10 cellular contexts compared by ENCODE assay signal in the genomic region with DNA sequence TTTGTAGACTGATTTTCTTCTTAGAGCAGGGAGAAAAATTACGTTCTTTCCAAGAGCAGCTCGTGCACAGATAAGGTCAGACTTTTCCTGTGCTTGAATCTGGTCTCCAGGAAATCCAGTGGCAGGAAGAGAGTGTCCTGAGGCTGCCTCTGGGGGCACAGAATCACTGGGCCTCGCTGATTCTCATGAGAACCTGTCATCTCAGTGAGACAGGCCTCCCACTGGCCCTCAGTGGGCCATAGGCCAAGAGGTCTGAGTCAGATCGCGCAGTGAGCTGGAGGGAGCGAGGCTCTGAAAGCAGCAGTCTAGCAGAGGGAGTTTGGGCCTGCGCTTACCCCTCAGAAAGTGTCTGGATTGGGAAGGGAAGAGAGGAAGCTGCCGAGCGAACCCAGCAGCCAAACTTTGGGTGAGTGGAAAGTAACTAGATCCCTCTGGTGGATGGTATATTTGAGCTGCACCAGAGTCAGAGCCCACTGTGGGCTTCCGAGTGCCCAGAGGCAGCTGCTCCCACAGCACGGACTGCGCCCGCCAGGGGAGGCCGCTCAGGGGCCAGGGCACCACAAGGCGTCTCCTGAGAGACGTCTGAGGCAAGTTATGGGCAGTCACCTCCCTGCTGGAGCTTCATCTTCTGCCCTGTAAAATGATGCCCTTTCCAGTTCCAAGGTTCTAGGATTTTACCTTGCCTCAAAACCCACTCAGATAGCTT. TPM values are rescaled to one million over a fixed set of nuclear protein-coding genes. Genes with fewer than 3 reads are reported as not detected.
A peak's percentile ranks its signal among the peaks of the same experiment; 100 is the strongest.
DNase-seq lines count a peak whose midpoint lies in the region; ATAC-seq, FAIRE-seq and TF ChIP-seq lines count a peak whose summit lies in the region.
"Had no signal": no experiment of that assay in that cellular context is flagged by ENCODE, and none has a peak within 500 bp of the region (broad histone marks: within the 10 kb centered on the region; RNA-seq: fewer than 3 reads in every experiment).

No MANE protein-coding gene starts in this region.

- no peak overlapping the region for H3K9ac ChIP-seq in endodermal cell (ENCODE audit: extremely low read depth, low read length, poor library complexity, severe bottlenecking)

- peaks cover 20% of the 10 kb centered on the region for H3K27me3 Mint-ChIP-seq in IgD-negative memory B cell
- peaks cover 43% of the 10 kb centered on the region for H3K27me3 Mint-ChIP-seq in endodermal cell (ENCODE audit: insufficient read depth)
- peaks cover 32% of the 10 kb centered on the region for H3K27me3 Mint-ChIP-seq in CD4-positive, alpha-beta T cell

- ATAC-seq in A549 (peak; percentile 48 to 74), right lobe of liver (peak; percentile 1 to 45 (median 28)), GM19351 (IDR thresholded peaks at IDR 0.05; ENCODE audit: unreplicated experiment) (no peak), GM19035 (IDR thresholded peaks at IDR 0.05; ENCODE audit: unreplicated experiment) (no peak)
- no peak for ATAC-seq in CD4-positive, alpha-beta T cell (ENCODE audit: poor library complexity)

- no peak for FAIRE-seq in A549 (lab: Jason Lieb, UNC)

- no peak for TF ChIP-seq EP300 in A549 (IDR thresholded peaks at IDR 0.05)

- DNase-seq in A549 (ENCODE audit: low read depth in 1 of 2, low spot score in 1 of 2) (no peak), endodermal cell (peak; percentile 51), right lobe of liver (peak in 1 of 3 donors; percentile 61)
- DNase-seq in CD4-positive, alpha-beta T cell, result no peak
- no peak for DNase-seq in stimulated activated CD4-positive, alpha-beta T cell treated with anti-CD3 and anti-CD28 coated beads, Interleukin-2, amount 100 ng/mL, for 48 hours
- DNase-seq: NCI-H1436 treated with DMSO at 0.1 percent for 48 hours had no signal

- no peak for TF ChIP-seq POLR2A in A549 (IDR thresholded peaks at IDR 0.05; ENCODE audit: low read length)
- no peak for TF ChIP-seq POLR2A in right lobe of liver (IDR thresholded peaks at IDR 0.05)

- H3K9me3 ChIP-seq in A549 (no peaks in the 10 kb centered on the region), endodermal cell (ENCODE audit: control insufficient read depth, low read length) (no peaks in the 10 kb centered on the region), right lobe of liver (no peaks in the 10 kb centered on the region)
- no peaks in the 10 kb centered on the region for H3K9me3 ChIP-seq in CD4-positive, alpha-beta T cell (ENCODE audit: control insufficient read depth, low read length)

- H3K9me3 Mint-ChIP-seq in IgD-negative memory B cell, result no peaks in the 10 kb centered on the region
- H3K9me3 Mint-ChIP-seq in endodermal cell, result peaks cover 11% of the 10 kb centered on the region
- no peaks in the 10 kb centered on the region for H3K9me3 Mint-ChIP-seq in CD4-positive, alpha-beta T cell

- POLR2A ChIA-PET in A549 (lab: Yijun Ruan, JAX), result interaction anchor here (1.3 to 1.7 kb wide), 2 partner anchors 148 to 228 kb away, joined by 6 to 7 read pairs; a partner anchor contains a TSS
- POLR2A ChIA-PET in CD4-positive, alpha-beta T cell (lab: Charles Lee), result interaction anchor here (0.9 kb wide), 1 partner anchor 9 kb away, joined by 3 read pairs; no protein-coding TSS in a partner anchor

- peak overlapping the region; percentile 40; the same call in 1 of the 3 replicates for H3K4me2 ChIP-seq in A549

- CTCF ChIA-PET in A549 (lab: Yijun Ruan, JAX), result interaction anchor here (1.0 to 10.3 kb wide), 12 partner anchors 10 to 442 kb away, joined by 3 to 191 read pairs (median 5); a partner anchor contains a TSS
- CTCF ChIA-PET in CD4-positive, alpha-beta T cell (lab: Charles Lee), result interaction anchor here (2.6 kb wide), 1 partner anchor 14 kb away, joined by 8 read pairs; no protein-coding TSS in a partner anchor

- H3K27ac Mint-ChIP-seq in IgD-negative memory B cell (peak overlapping the region; percentile 32 to 97 (median 85)), endodermal cell (peak overlapping the region; percentile 48)
- H3K27ac Mint-ChIP-seq in CD4-positive, alpha-beta T cell, result no peak overlapping the region

- H3K4me1 Mint-ChIP-seq in IgD-negative memory B cell, result peaks cover 31 to 51% (median 44%) of the 10 kb centered on the region in 3 donors
- H3K4me1 Mint-ChIP-seq in endodermal cell, result peaks cover 9% of the 10 kb centered on the region
- peaks cover 3% of the 10 kb centered on the region for H3K4me1 Mint-ChIP-seq in CD4-positive, alpha-beta T cell (ENCODE audit: low read depth)

- peaks cover 21% of the 10 kb centered on the region for H3K4me1 ChIP-seq in A549
- H3K4me1 ChIP-seq in endodermal cell (ENCODE audit: control insufficient read depth, insufficient read depth, low read length), result no peaks in the 10 kb centered on the region
- peaks cover 0 to 30% (median 14%) of the 10 kb centered on the region in 4 donors for H3K4me1 ChIP-seq in right lobe of liver

- H3K4me3 ChIP-seq in A549, result no peak overlapping the region
- no peak overlapping the region for H3K4me3 ChIP-seq in endodermal cell (ENCODE audit: low read length)
- H3K4me3 ChIP-seq in right lobe of liver, result no peak overlapping the region

- H3K36me3 Mint-ChIP-seq in IgD-negative memory B cell (peaks cover 1% of the 10 kb centered on the region), endodermal cell (ENCODE audit: low read depth) (no peaks in the 10 kb centered on the region)
- H3K36me3 Mint-ChIP-seq in CD4-positive, alpha-beta T cell (ENCODE audit: low read depth), result no peaks in the 10 kb centered on the region

- H3K27ac ChIP-seq in A549 (peak overlapping the region; percentile 12 to 55; a peak in 3 of 6 replicates), endodermal cell (ENCODE audit: low read depth, low read length) (no peak overlapping the region), right lobe of liver (peak overlapping the region; percentile 83 to 99 (median 97))
- no peak overlapping the region for H3K27ac ChIP-seq in CD4-positive, alpha-beta T cell (ENCODE audit: low read depth, low read length)
- H3K27ac ChIP-seq: C4-2B had no signal

- no peak for TF ChIP-seq RAD21 in A549 (conservative IDR thresholded peaks at IDR 0.05 in 1 of 2, IDR thresholded peaks at IDR 0.05 in 1 of 2)

- WGBS in A549 (ENCODE audit: missing lambda C conversion rate), result 56% methylated on average over 16 of the region's 16 CpGs
- WGBS in endodermal cell (ENCODE audit: insufficient coverage in 1 of 2, insufficient read length in 1 of 2), 2 experiments, result 69 to 72% methylated on average over 10 to 16 of the region's 16 CpGs
- 53% methylated on average over 5 of the region's 16 CpGs for WGBS in right lobe of liver (ENCODE audit: insufficient coverage, low coverage, low lambda C conversion rate, missing lambda C conversion rate)

- TF ChIP-seq CTCF in A549 (IDR thresholded peaks at IDR 0.05) (no peak), endodermal cell (conservative IDR thresholded peaks at IDR 0.05) (no peak), right lobe of liver (IDR thresholded peaks at IDR 0.05) (no peak)
- TF ChIP-seq CTCF in CD4-positive, alpha-beta T cell (IDR thresholded peaks at IDR 0.05), result no peak

- intact Hi-C loops in right lobe of liver (cut with DNase I), result no loop called here
- intact Hi-C loops in CD4-positive, alpha-beta T cell (cut with DNase I, micrococcal nuclease), result no loop called here

- H3K27me3 ChIP-seq in endodermal cell (ENCODE audit: control insufficient read depth, insufficient read depth, low read length, poor library complexity, severe bottlenecking) (peaks cover 49% of the 10 kb centered on the region), right lobe of liver (no peaks in the 10 kb centered on the region)
- peaks cover 29% of the 10 kb centered on the region for H3K27me3 ChIP-seq in CD4-positive, alpha-beta T cell (ENCODE audit: control insufficient read depth, insufficient read depth, low read length)

- H3K4me3 Mint-ChIP-seq in IgD-negative memory B cell (peak overlapping the region in 3 of 4 donors; percentile 64 to 96 (median 67)), endodermal cell (no peak overlapping the region)
- H3K4me3 Mint-ChIP-seq in CD4-positive, alpha-beta T cell, result no peak overlapping the region

- no peaks in the 10 kb centered on the region for H3K36me3 ChIP-seq in endodermal cell (ENCODE audit: control insufficient read depth, insufficient read depth, low read length)
- peaks cover 0 to 1% (median 0%) of the 10 kb centered on the region in 4 donors for H3K36me3 ChIP-seq in right lobe of liver

TF ChIP-seq in A549, 52 proteins besides CTCF, POLR2A, EP300 and RAD21:
- TF ChIP-seq CEBPB (IDR thresholded peaks at IDR 0.05) (no peak), HOXB5 (CRISPR knock-in tag; IDR thresholded peaks at IDR 0.05) (no peak), NR3C1 (IDR thresholded peaks at IDR 0.05) (no peak), MYC (IDR thresholded peaks at IDR 0.05; ENCODE audit: borderline replicate concordance, low read length) (no peak), RNF2 (IDR thresholded peaks at IDR 0.05; ENCODE audit: borderline replicate concordance, low read depth) (no peak)
- TF ChIP-seq, protein P1, sequence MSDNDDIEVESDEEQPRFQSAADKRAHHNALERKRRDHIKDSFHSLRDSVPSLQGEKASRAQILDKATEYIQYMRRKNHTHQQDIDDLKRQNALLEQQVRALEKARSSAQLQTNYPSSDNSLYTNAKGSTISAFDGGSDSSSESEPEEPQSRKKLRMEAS (IDR thresholded peaks at IDR 0.05), result no peak

RNA-seq across cellular contexts. Expression of a gene that starts 8.2 kb away (rescaled TPM):
- 0.05 and 0.09 TPM in 2 replicates for polyA plus RNA-seq in A549 (2011; rRNA removed)
- polyA plus RNA-seq in A549 (2012; cell fraction: cytosol; rRNA removed), result 0.01 and 0.04 TPM in 2 replicates
- polyA plus RNA-seq in A549 (2012; cell fraction: nucleus; rRNA removed), result 0.02 and 0.07 TPM in 2 replicates
- polyA plus RNA-seq in A549 (2017; fragmentation: RNase III; extraction: RNeasy Plus Mini Kit Qiagen cat#74134 plus additional on column Dnase treatment), result 0.03 TPM in 3 replicates
- 0.17 and 0.19 TPM in 2 replicates for polyA minus RNA-seq in A549 (2011; rRNA and poly(A)+ RNA removed)
- polyA plus RNA-seq in IgD-negative memory B cell, result 0.74 TPM
- total RNA-seq in endodermal cell, result under 1 TPM; 0.07 to 0.09 TPM
- 9.4 TPM for polyA plus RNA-seq in endodermal cell (2013, experiment 1 of 2)
- 8.1 TPM for polyA plus RNA-seq in endodermal cell (2013, experiment 2 of 2)
- total RNA-seq in right lobe of liver, result 1 to 10 TPM in 5 of 6 experiments, under 1 TPM in 1; 0.95 to 5.0 (median 2.9) TPM
- total RNA-seq in CD4-positive, alpha-beta T cell, result under 1 TPM; 0.05 to 0.14 TPM

RNA-seq across cellular contexts. Expression of a gene that starts 24.2 kb away (rescaled TPM):
- polyA plus RNA-seq in A549 (2011; rRNA removed), result 12.4 and 13.8 TPM in 2 replicates
- polyA plus RNA-seq in A549 (2012; cell fraction: cytosol; rRNA removed), result 19.3 and 23.8 TPM in 2 replicates
- polyA plus RNA-seq in A549 (2012; cell fraction: nucleus; rRNA removed), result 35.4 and 36.6 TPM in 2 replicates
- 17.7 to 23.5 TPM (median 20.5 TPM) in 3 replicates for polyA plus RNA-seq in A549 (2017; fragmentation: RNase III; extraction: RNeasy Plus Mini Kit Qiagen cat#74134 plus additional on column Dnase treatment)
- polyA minus RNA-seq in A549 (2011; rRNA and poly(A)+ RNA removed), result 17.5 and 21.2 TPM in 2 replicates
- polyA plus RNA-seq in IgD-negative memory B cell, result 27.3 TPM
- 10 to 100 TPM; 23.0 to 26.2 TPM for total RNA-seq in endodermal cell
- polyA plus RNA-seq in endodermal cell (2013, experiment 1 of 2), result 19.6 TPM
- 16.8 TPM for polyA plus RNA-seq in endodermal cell (2013, experiment 2 of 2)
- total RNA-seq in right lobe of liver, result 10 to 100 TPM; 17.5 to 34.7 (median 20.2) TPM
- 10 to 100 TPM in 1 of 2 experiments, 1 to 10 TPM in 1; 8.8 to 10.1 TPM for total RNA-seq in CD4-positive, alpha-beta T cell

Comparison
In these comparisons a context has a peak if more than half of its experiments do, and no peak if none do; other contexts are left out.
1. ATAC-seq: peak in A549 (2 of 2) and right lobe of liver (4 of 4); none in GM19351 (single experiment), GM19035 (single experiment) and CD4-positive, alpha-beta T cell (single experiment).
2. H3K27ac ChIP-seq: peak in A549 (2 of 2) and right lobe of liver (3 of 3); none in endodermal cell (single experiment) and CD4-positive, alpha-beta T cell (single experiment).
3. H3K4me3 Mint-ChIP-seq: peak in IgD-negative memory B cell (3 of 4); none in endodermal cell (single experiment) and CD4-positive, alpha-beta T cell (single experiment).